In genomic region chr13:113963376-113963775, GRCh38 we compare ENCODE assay signal across 21 cellular contexts.
"Had no signal": no experiment of that assay in that cellular context is flagged by ENCODE, and none has a peak within 500 bp of the region (broad histone marks: within the 10 kb centered on the region; RNA-seq: fewer than 3 reads in every experiment).

No MANE protein-coding gene starts in this region.

- H3K27me3 ChIP-seq: left lung, tibial artery had no signal

- H3K27me3 Mint-ChIP-seq: activated naive CD4-positive, alpha-beta T cell treated with anti-CD3 and anti-CD28 coated beads, Interleukin-2, amount 50 U/mL, for 24 hours; brain; stimulated activated naive CD8-positive, alpha-beta T cell treated with anti-CD3 and anti-CD28 coated beads, Interleukin-15, amount 100 ng/mL, for 72 hours had no signal

- H3K4me1 ChIP-seq: left lung, tibial artery had no signal

- H3K27ac ChIP-seq: left lung, tibial artery had no signal

- DNase-seq: activated CD4-positive, alpha-beta T cell treated with anti-CD3 and anti-CD28 coated beads for 1 hour; activated CD4-positive, alpha-beta T cell treated with anti-CD3 and anti-CD28 coated beads, Interleukin-2, amount 50 U/mL, for 1 hour; activated CD8-positive, alpha-beta T cell treated with anti-CD3 and anti-CD28 coated beads, Interleukin-2, amount 10 ng/mL, durations not matched to agents 7 days and 5 days; activated gamma-delta T cell; anterior cingulate cortex; caudate nucleus; dermis blood vessel endothelial cell; effector CD8-positive, alpha-beta T cell; erythroblast; foreskin fibroblast; mesenchymal stem cell; stimulated activated CD4-positive, alpha-beta T cell treated with anti-CD3 and anti-CD28 coated beads, Interleukin-2, amount 100 ng/mL, for 24 hours; stimulated activated naive CD8-positive, alpha-beta T cell treated with anti-CD3 and anti-CD28 coated beads, Interleukin-15, amount 100 ng/mL, for 72 hours; T-helper 1 cell; tibial artery had no signal

- H3K36me3 ChIP-seq: left lung had no signal

- H3K4me3 Mint-ChIP-seq: activated CD8-positive, alpha-beta T cell treated with anti-CD3 and anti-CD28 coated beads, Interleukin-2, amount 10 ng/mL, durations not matched to agents 7 days and 5 days; activated naive CD4-positive, alpha-beta T cell treated with anti-CD3 and anti-CD28 coated beads, Interleukin-2, amount 50 U/mL, for 24 hours; activated T-helper 1 cell treated with anti-CD3 and anti-CD28 coated beads, Interleukin-12 subunit alpha, Interleukin-12 subunit beta, Interleukin-2, Interleukin-4 antibody, amounts not matched to agents 30 ng/mL and 10 ng/mL and 1 ng/mL, durations not matched to agents 14 hours and 24 hours and 36 hours; brain; neural crest cell; stimulated activated effector memory CD8-positive, alpha-beta T cell treated with anti-CD3 and anti-CD28 coated beads, Interleukin-12 subunit alpha, Interleukin-12 subunit beta, amount 100 ng/mL, for 72 hours; stimulated activated naive CD8-positive, alpha-beta T cell treated with anti-CD3 and anti-CD28 coated beads, Interleukin-15, amount 100 ng/mL, for 72 hours had no signal

- H3K9me3 Mint-ChIP-seq: activated naive CD4-positive, alpha-beta T cell treated with anti-CD3 and anti-CD28 coated beads, Interleukin-2, amount 50 U/mL, for 24 hours; stimulated activated effector memory CD8-positive, alpha-beta T cell treated with anti-CD3 and anti-CD28 coated beads, Interleukin-12 subunit alpha, Interleukin-12 subunit beta, amount 100 ng/mL, for 72 hours had no signal

- H3K4me3 ChIP-seq: left lung, tibial artery had no signal

- ATAC-seq: activated CD8-positive, alpha-beta T cell treated with anti-CD3 and anti-CD28 coated beads, Interleukin-2, amount 10 ng/mL, durations not matched to agents 7 days and 5 days; left lung; stimulated activated effector memory CD8-positive, alpha-beta T cell treated with anti-CD3 and anti-CD28 coated beads, Interleukin-12 subunit alpha, Interleukin-12 subunit beta, amount 100 ng/mL, for 72 hours; stimulated activated naive CD8-positive, alpha-beta T cell treated with anti-CD3 and anti-CD28 coated beads, Interleukin-15, amount 100 ng/mL, for 72 hours had no signal

- H3K9me3 ChIP-seq: tibial artery had no signal

- H3K27ac Mint-ChIP-seq: activated CD8-positive, alpha-beta T cell treated with anti-CD3 and anti-CD28 coated beads, Interleukin-2, amount 10 ng/mL, durations not matched to agents 7 days and 5 days; activated naive CD4-positive, alpha-beta T cell treated with anti-CD3 and anti-CD28 coated beads, Interleukin-2, amount 50 U/mL, for 24 hours; activated T-helper 1 cell treated with anti-CD3 and anti-CD28 coated beads, Interleukin-12 subunit alpha, Interleukin-12 subunit beta, Interleukin-2, Interleukin-4 antibody, amounts not matched to agents 30 ng/mL and 10 ng/mL and 1 ng/mL, durations not matched to agents 14 hours and 24 hours and 36 hours; brain; stimulated activated effector memory CD8-positive, alpha-beta T cell treated with anti-CD3 and anti-CD28 coated beads, Interleukin-12 subunit alpha, Interleukin-12 subunit beta, amount 100 ng/mL, for 72 hours had no signal

- H3K4me1 Mint-ChIP-seq: activated naive CD4-positive, alpha-beta T cell treated with anti-CD3 and anti-CD28 coated beads, Interleukin-2, amount 50 U/mL, for 24 hours; brain; neural crest cell had no signal
